Comparison of ENCODE assay signal across 1 cellular context in the genomic region with DNA sequence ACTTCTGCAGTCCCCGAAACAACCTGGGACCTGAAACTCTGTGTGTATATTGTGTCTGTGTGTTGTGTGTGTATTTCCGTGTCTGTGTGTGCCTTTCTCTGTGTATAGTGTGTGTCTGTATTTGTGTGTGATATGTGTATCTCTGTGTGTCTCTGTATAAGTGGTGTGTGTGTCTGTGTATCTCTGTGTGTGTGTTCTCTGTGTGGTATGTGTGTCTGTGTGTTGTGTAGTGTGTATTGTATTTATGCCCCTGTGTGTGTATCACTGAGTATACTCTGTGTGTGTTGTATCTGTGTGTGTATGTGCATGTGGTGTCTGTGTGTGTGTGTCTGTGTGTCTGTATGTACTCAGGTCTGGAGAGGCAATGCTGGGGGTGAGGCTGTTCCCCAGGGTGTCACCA.
TF ChIP-seq lines count a peak whose summit lies in the region.

No MANE protein-coding gene starts in this region.

TF ChIP-seq in K562, 482 proteins besides CTCF, POLR2A, EP300 and RAD21:
- TF ChIP-seq, protein P1, sequence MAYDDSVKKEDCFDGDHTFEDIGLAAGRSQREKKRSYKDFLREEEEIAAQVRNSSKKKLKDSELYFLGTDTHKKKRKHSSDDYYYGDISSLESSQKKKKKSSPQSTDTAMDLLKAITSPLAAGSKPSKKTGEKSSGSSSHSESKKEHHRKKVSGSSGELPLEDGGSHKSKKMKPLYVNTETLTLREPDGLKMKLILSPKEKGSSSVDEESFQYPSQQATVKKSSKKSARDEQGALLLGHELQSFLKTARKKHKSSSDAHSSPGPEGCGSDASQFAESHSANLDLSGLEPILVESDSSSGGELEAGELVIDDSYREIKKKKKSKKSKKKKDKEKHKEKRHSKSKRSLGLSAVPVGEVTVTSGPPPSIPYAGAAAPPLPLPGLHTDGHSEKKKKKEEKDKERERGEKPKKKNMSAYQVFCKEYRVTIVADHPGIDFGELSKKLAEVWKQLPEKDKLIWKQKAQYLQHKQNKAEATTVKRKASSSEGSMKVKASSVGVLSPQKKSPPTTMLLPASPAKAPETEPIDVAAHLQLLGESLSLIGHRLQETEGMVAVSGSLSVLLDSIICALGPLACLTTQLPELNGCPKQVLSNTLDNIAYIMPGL (CRISPR knock-in tag; IDR thresholded peaks at IDR 0.05): no peak
- TF ChIP-seq ZNF274 (IDR thresholded peaks at IDR 0.05; ENCODE audit: borderline replicate concordance, low read depth, low read length): no peak
- no peak for TF ChIP-seq BACH1 (tag; IDR thresholded peaks at IDR 0.05)
- TF ChIP-seq, protein P2, sequence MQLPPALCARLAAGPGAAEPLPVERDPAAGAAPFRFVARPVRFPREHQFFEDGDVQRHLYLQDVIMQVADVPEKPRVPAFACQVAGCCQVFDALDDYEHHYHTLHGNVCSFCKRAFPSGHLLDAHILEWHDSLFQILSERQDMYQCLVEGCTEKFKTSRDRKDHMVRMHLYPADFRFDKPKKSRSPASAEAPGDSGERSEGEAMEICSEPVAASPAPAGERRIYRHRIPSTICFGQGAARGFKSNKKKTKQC (CRISPR knock-in tag; IDR thresholded peaks at IDR 0.05): no peak
- no peak for TF ChIP-seq PHF8 (IDR thresholded peaks at IDR 0.05; ENCODE audit: borderline replicate concordance, low read length)
- TF ChIP-seq POLR2B (IDR thresholded peaks at IDR 0.05; ENCODE audit: low read depth, partially characterized antibody): peak; percentile 43
- 0 out of 2 replicates have a peak, but pooled peaks have one; percentile 12 for TF ChIP-seq TSC22D4 (tag; IDR thresholded peaks at IDR 0.05)
- no peak for TF ChIP-seq TGIF2 (CRISPR knock-in tag; IDR thresholded peaks at IDR 0.05)
